Comparison of ENCODE assay signal across 16 cellular contexts in the genomic region with DNA sequence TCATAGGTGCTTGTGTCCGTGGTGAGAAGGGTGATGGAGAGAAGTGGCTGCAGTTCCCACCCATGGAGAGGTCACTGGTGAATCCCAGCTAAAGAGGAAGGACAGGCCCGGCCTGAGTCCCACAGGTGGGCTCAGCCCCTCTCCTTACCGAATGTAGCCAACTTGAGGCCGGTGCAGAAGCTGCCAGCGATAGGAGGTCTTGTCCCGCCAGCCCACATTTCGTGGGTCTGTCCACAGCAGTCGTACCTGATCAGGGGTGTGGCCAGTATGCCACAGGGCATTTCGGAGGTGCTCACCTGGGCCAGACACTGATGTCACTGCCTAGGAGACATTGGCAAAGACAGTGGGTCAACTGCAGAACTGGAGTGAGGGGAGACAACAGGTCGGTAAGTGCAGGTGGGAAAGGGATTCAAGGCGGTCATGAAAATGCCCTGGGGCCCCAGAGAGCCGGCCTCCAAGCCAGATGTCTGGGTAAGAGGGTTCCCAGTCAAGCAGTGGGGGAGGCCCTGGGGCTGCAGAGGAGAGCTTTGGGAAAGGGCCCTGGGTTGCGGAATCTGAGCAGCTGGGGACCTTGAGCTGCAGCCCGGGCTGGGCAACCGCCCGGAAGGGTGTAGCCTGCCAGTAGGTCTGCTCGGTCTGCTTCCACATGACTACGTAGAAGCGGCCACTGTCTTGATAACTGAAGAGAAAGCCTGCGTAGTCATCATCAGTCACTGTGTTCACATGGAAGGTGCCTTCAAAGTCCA. TPM values are rescaled to one million over a fixed set of nuclear protein-coding genes. Genes with fewer than 3 reads are reported as not detected.
DNase-seq lines count a peak whose midpoint lies in the region; ATAC-seq and TF ChIP-seq lines count a peak whose summit lies in the region.
"Had no signal": no experiment of that assay in that cellular context is flagged by ENCODE, and none has a peak within 500 bp of the region (broad histone marks: within the 10 kb centered on the region; RNA-seq: fewer than 3 reads in every experiment).

No MANE protein-coding gene starts in this region.

- TF ChIP-seq CTCF in glutamatergic neuron (IDR thresholded peaks at IDR 0.05; ENCODE audit: partially characterized antibody, unreplicated experiment) (no peak), lower leg skin (IDR thresholded peaks at IDR 0.05) (no peak)

- intact Hi-C loops in lower leg skin (cut with DNase I; ENCODE audit: low total_unique reads) = no loop called here

- H3K4me3 ChIP-seq in neuronal stem cell (ENCODE audit: low read length in 2 of 2) = peak overlapping the region; percentile 66 to 79
- H3K4me3 ChIP-seq in lower leg skin (ENCODE audit: low read depth, poor library complexity, severe bottlenecking) = no peak overlapping the region

- H3K4me1 Mint-ChIP-seq in T-helper 17 cell (peaks cover 27% of the 10 kb centered on the region), glutamatergic neuron (ENCODE audit: low read depth, unreplicated experiment) (peaks cover 9% of the 10 kb centered on the region)

- no peak overlapping the region for H4K8ac ChIP-seq in neuronal stem cell (ENCODE audit: low read depth, low read length)

- H3K9me3 ChIP-seq in T-helper 17 cell (ENCODE audit: control insufficient read depth, low read length, poor library complexity, severe bottlenecking) (no peaks in the 10 kb centered on the region), neuronal stem cell (replicated peaks in 1 of 2; ENCODE audit: control insufficient read depth in 2 of 2, insufficient read depth in 1 of 2, low read depth in 1 of 2, low read length in 2 of 2) (peaks cover 0 to 2% of the 10 kb centered on the region in 2 donors)

- no peak overlapping the region for H3K4me3 Mint-ChIP-seq in T-helper 17 cell
- peak overlapping the region; percentile 69 for H3K4me3 Mint-ChIP-seq in glutamatergic neuron (ENCODE audit: unreplicated experiment)

- peak overlapping the region; percentile 96 for H2AK5ac ChIP-seq in neuronal stem cell (ENCODE audit: low read depth, low read length)

- H2BK120ac ChIP-seq in neuronal stem cell (ENCODE audit: low read depth, low read length) = no peak overlapping the region

- no peak for TF ChIP-seq POLR2A in lower leg skin (IDR thresholded peaks at IDR 0.05)

- H3K4me2 ChIP-seq in neuronal stem cell (ENCODE audit: insufficient read depth, low read length, poor library complexity, severe bottlenecking) = peak overlapping the region; percentile 76

- H2BK12ac ChIP-seq in neuronal stem cell (ENCODE audit: low read length) = peak overlapping the region; percentile 86

- H3K4me1 ChIP-seq in neuronal stem cell (ENCODE audit: control insufficient read depth in 2 of 2, insufficient read depth in 1 of 2, low read depth in 1 of 2, low read length in 2 of 2) = peaks cover 32 to 35% of the 10 kb centered on the region in 2 donors
- H3K4me1 ChIP-seq: parathyroid adenoma had no signal

- H3K27me3 ChIP-seq in neuronal stem cell (ENCODE audit: control insufficient read depth in 3 of 3, insufficient read depth in 3 of 3, low read depth in 1 of 3, low read length in 3 of 3) = no peaks in the 10 kb centered on the region

- ATAC-seq in T-helper 17 cell (no peak), GM19463 (IDR thresholded peaks at IDR 0.05; ENCODE audit: unreplicated experiment) (no peak)

- H3K27ac Mint-ChIP-seq in T-helper 17 cell = peak overlapping the region; percentile 97
- H3K27ac Mint-ChIP-seq in glutamatergic neuron (ENCODE audit: unreplicated experiment) = no peak overlapping the region
- H3K27ac Mint-ChIP-seq: activated naive CD8-positive, alpha-beta T cell; B cell had no signal

- peak overlapping the region; percentile 59 for H3K14ac ChIP-seq in neuronal stem cell (ENCODE audit: low read length)

- peak overlapping the region; percentile 40 for H3K4ac ChIP-seq in neuronal stem cell (ENCODE audit: low read length)

- peaks cover 50 to 64% of the 10 kb centered on the region in 2 donors for H3K36me3 ChIP-seq in neuronal stem cell (replicated peaks in 1 of 2; ENCODE audit: control insufficient read depth in 2 of 2, insufficient read depth in 2 of 2, low read length in 2 of 2)

- peaks cover 14% of the 10 kb centered on the region for H3K79me1 ChIP-seq in neuronal stem cell (ENCODE audit: low read depth, low read length)

- peak overlapping the region; percentile 61 for H2BK15ac ChIP-seq in neuronal stem cell (ENCODE audit: low read length)

- no peak overlapping the region for H2AFZ ChIP-seq in neuronal stem cell (ENCODE audit: low read length)
- H2AFZ ChIP-seq: parathyroid adenoma had no signal

- H3K27me3 Mint-ChIP-seq in T-helper 17 cell (no peaks in the 10 kb centered on the region), glutamatergic neuron (ENCODE audit: unreplicated experiment) (peaks cover 18% of the 10 kb centered on the region)
- H3K27me3 Mint-ChIP-seq: activated naive CD8-positive, alpha-beta T cell; B cell; central memory CD8-positive, alpha-beta T cell had no signal

- peak overlapping the region; percentile 84 for H3K27ac ChIP-seq in neuronal stem cell (replicated peaks; ENCODE audit: low read length)
- H3K27ac ChIP-seq: parathyroid adenoma had no signal

- peak overlapping the region; percentile 94 for H3K9ac ChIP-seq in neuronal stem cell (ENCODE audit: low read depth, low read length, poor library complexity)
- H3K9ac ChIP-seq: parathyroid adenoma had no signal

- peak overlapping the region; percentile 53 for H3K18ac ChIP-seq in neuronal stem cell (ENCODE audit: low read length)

- H3K9me3 Mint-ChIP-seq in glutamatergic neuron (ENCODE audit: unreplicated experiment) = peaks cover 20% of the 10 kb centered on the region
- H3K9me3 Mint-ChIP-seq: central memory CD8-positive, alpha-beta T cell had no signal

- H3K36me3 Mint-ChIP-seq in T-helper 17 cell (ENCODE audit: low read depth) (peaks cover 2% of the 10 kb centered on the region), glutamatergic neuron (ENCODE audit: unreplicated experiment) (no peaks in the 10 kb centered on the region)
- H3K36me3 Mint-ChIP-seq: activated naive CD8-positive, alpha-beta T cell had no signal

- WGBS in neuronal stem cell (ENCODE audit: extremely low coverage in 2 of 2, insufficient read length in 2 of 2, insufficient replicate concordance in 1 of 2), 2 donors = no CpG with 5 or more reads among the region's 20 CpGs
- WGBS in lower leg skin, 2 donors = 79 to 83% methylated on average over 18 to 19 of the region's 20 CpGs

- H2BK5ac ChIP-seq in neuronal stem cell (ENCODE audit: low read length) = peak overlapping the region; percentile 25

- no peak overlapping the region for H4K91ac ChIP-seq in neuronal stem cell (ENCODE audit: low read depth, low read length, poor library complexity)

- peak overlapping the region; percentile 45 for H3K23ac ChIP-seq in neuronal stem cell (ENCODE audit: low read depth, low read length, poor library complexity)

- peak; percentile 64 for DNase-seq in ELF-1 (ENCODE audit: low read depth, low spot score)
- no peak for DNase-seq in T-helper 17 cell
- no peak for DNase-seq in glutamatergic neuron
- no peak for DNase-seq in neuronal stem cell (ENCODE audit: low spot score)
- no peak for DNase-seq in NOMO-1 treated with dmso at 0.1 percent for 144 hours (lab: John Stamatoyannopoulos, UW; ENCODE audit: unreplicated experiment)
- DNase-seq in NCI-H2029 treated with DMSO at 0.1 percent for 48 hours (lab: John Stamatoyannopoulos, UW) = no peak
- DNase-seq in lower leg skin (ENCODE audit: low spot score in 2 of 2) = no peak
- DNase-seq: activated CD4-positive, CD25-positive, alpha-beta regulatory T cell treated with anti-CD3 and anti-CD28 coated beads, Interleukin-2, amount 50 U/mL, for 72 hours; activated CD8-positive, alpha-beta memory T cell treated with anti-CD3 and anti-CD28 coated beads, Interleukin-2, amount 50 U/mL, for 48 hours; NCI-H187 treated with DMSO at 0.1 percent for 48 hours; NCI-H524 treated with DMSO at 0.1 percent for 48 hours had no signal

RNA-seq across cellular contexts. Expression of gene THBS3, which starts 10.6 kb away (rescaled TPM):
- total RNA-seq in T-helper 17 cell (10 to 100 TPM; 34.6 to 38.4 TPM), glutamatergic neuron (ENCODE audit: unreplicated experiment) (377 TPM), lower leg skin (10 to 100 TPM; 15.6 to 26.6 (median 20.2) TPM)
- 25.0 TPM for polyA plus RNA-seq in neuronal stem cell (2013, experiment 1 of 2)
- 25.1 TPM for polyA plus RNA-seq in neuronal stem cell (2013, experiment 2 of 2)

RNA-seq across cellular contexts. Expression of gene MTX1, which starts 11.4 kb away (rescaled TPM):
- total RNA-seq in T-helper 17 cell (10 to 100 TPM; 20.7 to 28.5 TPM), glutamatergic neuron (ENCODE audit: unreplicated experiment) (26.1 TPM), lower leg skin (10 to 100 TPM; 20.5 to 54.8 (median 40.8) TPM)
- polyA plus RNA-seq in neuronal stem cell (2013, experiment 1 of 2) = 28.8 TPM
- polyA plus RNA-seq in neuronal stem cell (2013, experiment 2 of 2) = 29.5 TPM

RNA-seq across cellular contexts. Expression of gene TRIM46, which starts 23.4 kb away (rescaled TPM):
- total RNA-seq in T-helper 17 cell (10 to 100 TPM in 1 of 2 donors, 1 to 10 TPM in 1; 9.8 to 12.7 TPM), glutamatergic neuron (ENCODE audit: unreplicated experiment) (30.4 TPM), lower leg skin (1 to 10 TPM in 1 of 4 donors, under 1 TPM in 2, not detected in 1; 0.17 to 1.2 (median 0.62) TPM)
- 7.5 TPM for polyA plus RNA-seq in neuronal stem cell (2013, experiment 1 of 2)
- 7.4 TPM for polyA plus RNA-seq in neuronal stem cell (2013, experiment 2 of 2)

RNA-seq across cellular contexts. Expression of gene KRTCAP2, which starts 24.0 kb away (rescaled TPM):
- total RNA-seq in T-helper 17 cell (100 to 1,000 TPM; 110 to 127 TPM), glutamatergic neuron (ENCODE audit: unreplicated experiment) (108 TPM), lower leg skin (100 to 1,000 TPM in 2 of 4 donors, 10 to 100 TPM in 2; 48.6 to 109 (median 97.6) TPM)
- 210 TPM for polyA plus RNA-seq in neuronal stem cell (2013, experiment 1 of 2)
- 197 TPM for polyA plus RNA-seq in neuronal stem cell (2013, experiment 2 of 2)

RNA-seq across cellular contexts. Expression of gene DPM3, which starts 56.7 kb away (rescaled TPM):
- total RNA-seq in T-helper 17 cell (10 to 100 TPM; 32.1 to 36.0 TPM), glutamatergic neuron (ENCODE audit: unreplicated experiment) (27.7 TPM), lower leg skin (10 to 100 TPM; 19.2 to 74.7 (median 36.9) TPM)
- polyA plus RNA-seq in neuronal stem cell (2013, experiment 1 of 2) = 309 TPM
- polyA plus RNA-seq in neuronal stem cell (2013, experiment 2 of 2) = 297 TPM

Comparison
In these comparisons a context has a peak if more than half of its experiments do, and no peak if none do; other contexts are left out.
1. RNA of gene TRIM46, which starts 23.4 kb away (total RNA-seq): 30.4 TPM in glutamatergic neuron (single experiment) and 9.8 to 12.7 TPM in T-helper 17 cell; 0.17 to 1.2 TPM in lower leg skin; every median in the first group is over 4 times any median in the second.